In genomic region chr10:56316603-56317002, GRCh38 we compare ENCODE assay signal across 32 cellular contexts. TPM values are rescaled to one million over a fixed set of nuclear protein-coding genes. Genes with fewer than 3 reads are reported as not detected.
"Had no signal": no experiment of that assay in that cellular context is flagged by ENCODE, and none has a peak within 500 bp of the region (broad histone marks: within the 10 kb centered on the region; RNA-seq: fewer than 3 reads in every experiment).

No MANE protein-coding gene starts in this region.

- H3K27ac Mint-ChIP-seq: activated CD4-positive, alpha-beta memory T cell treated with anti-CD3 and anti-CD28 coated beads, Interleukin-2, amount 10 ng/mL, durations not matched to agents 7 days and 5 days; activated CD4-positive, alpha-beta T cell treated with anti-CD3 and anti-CD28 coated beads, Interleukin-2, amount 10 ng/mL, durations not matched to agents 7 days and 5 days; activated naive CD4-positive, alpha-beta T cell treated with anti-CD3 and anti-CD28 coated beads, Interleukin-2, amount 10 ng/mL, durations not matched to agents 7 days and 5 days; activated naive CD4-positive, alpha-beta T cell treated with anti-CD3 and anti-CD28 coated beads, Interleukin-2, amount 50 U/mL, for 72 hours; activated naive CD8-positive, alpha-beta T cell treated with anti-CD3 and anti-CD28 coated beads, Interleukin-2, amount 10 ng/mL, durations not matched to agents 7 days and 5 days; activated T-cell treated with anti-CD3 and anti-CD28 coated beads, Interleukin-2, amount 50 U/mL, for 24 hours; activated T-cell treated with anti-CD3 and anti-CD28 coated beads, Interleukin-2, amount 50 U/mL, for 72 hours; brain; effector memory CD8-positive, alpha-beta T cell; T-cell; T-helper 17 cell; T-helper 2 cell treated with Interferon-gamma antibody and Interleukin-4, amounts not matched to agents 5 μg/mL and 100 μg/mL, for 36 hours; WTC11 had no signal

- H3K4me3 ChIP-seq: ascending aorta, esophagus muscularis mucosa, gastrocnemius medialis, heart left ventricle had no signal

- H3K4me1 Mint-ChIP-seq: activated CD4-positive, alpha-beta memory T cell treated with anti-CD3 and anti-CD28 coated beads, Interleukin-2, amount 10 ng/mL, durations not matched to agents 7 days and 5 days; activated CD4-positive, alpha-beta T cell treated with anti-CD3 and anti-CD28 coated beads, Interleukin-2, amount 10 ng/mL, durations not matched to agents 7 days and 5 days; activated naive CD4-positive, alpha-beta T cell treated with anti-CD3 and anti-CD28 coated beads, Interleukin-2, amount 10 ng/mL, durations not matched to agents 7 days and 5 days; activated naive CD8-positive, alpha-beta T cell treated with anti-CD3 and anti-CD28 coated beads, Interleukin-2, amount 10 ng/mL, durations not matched to agents 7 days and 5 days; brain; T-cell; T-helper 17 cell; WTC11 had no signal

- FAIRE-seq: colon had no signal

- H3K27ac ChIP-seq: ascending aorta, esophagus muscularis mucosa, foreskin keratinocyte, gastrocnemius medialis, heart left ventricle had no signal

- H3K9me3 Mint-ChIP-seq: activated CD4-positive, alpha-beta T cell treated with anti-CD3 and anti-CD28 coated beads, Interleukin-2, amount 10 ng/mL, durations not matched to agents 7 days and 5 days; activated naive CD4-positive, alpha-beta T cell treated with anti-CD3 and anti-CD28 coated beads, Interleukin-2, amount 10 ng/mL, durations not matched to agents 7 days and 5 days; effector memory CD8-positive, alpha-beta T cell; T-helper 2 cell treated with Interferon-gamma antibody and Interleukin-4, amounts not matched to agents 5 μg/mL and 100 μg/mL, for 36 hours had no signal

- H3K36me3 ChIP-seq: ascending aorta, esophagus muscularis mucosa, gastrocnemius medialis, heart left ventricle had no signal

- H3K27me3 ChIP-seq: ascending aorta, esophagus muscularis mucosa, foreskin keratinocyte, gastrocnemius medialis, heart left ventricle had no signal

- H3K36me3 Mint-ChIP-seq: activated naive CD4-positive, alpha-beta T cell treated with anti-CD3 and anti-CD28 coated beads, Interleukin-2, amount 10 ng/mL, durations not matched to agents 7 days and 5 days; activated naive CD4-positive, alpha-beta T cell treated with anti-CD3 and anti-CD28 coated beads, Interleukin-2, amount 50 U/mL, for 72 hours; activated naive CD8-positive, alpha-beta T cell treated with anti-CD3 and anti-CD28 coated beads, Interleukin-2, amount 10 ng/mL, durations not matched to agents 7 days and 5 days; brain; T-cell had no signal

- H3K9me3 ChIP-seq: ascending aorta, esophagus muscularis mucosa, gastrocnemius medialis had no signal

- H3K27me3 Mint-ChIP-seq: activated CD4-positive, alpha-beta memory T cell treated with anti-CD3 and anti-CD28 coated beads, Interleukin-2, amount 10 ng/mL, durations not matched to agents 7 days and 5 days; activated CD4-positive, alpha-beta T cell treated with anti-CD3 and anti-CD28 coated beads, Interleukin-2, amount 10 ng/mL, durations not matched to agents 7 days and 5 days; activated naive CD4-positive, alpha-beta T cell treated with anti-CD3 and anti-CD28 coated beads, Interleukin-2, amount 10 ng/mL, durations not matched to agents 7 days and 5 days; activated naive CD8-positive, alpha-beta T cell treated with anti-CD3 and anti-CD28 coated beads, Interleukin-2, amount 10 ng/mL, durations not matched to agents 7 days and 5 days; activated T-cell treated with anti-CD3 and anti-CD28 coated beads, Interleukin-2, amount 50 U/mL, for 24 hours; brain; effector memory CD8-positive, alpha-beta T cell; T-cell; T-helper 17 cell had no signal

- H3K4me1 ChIP-seq: ascending aorta, esophagus muscularis mucosa, foreskin keratinocyte, gastrocnemius medialis, heart left ventricle had no signal

- ATAC-seq: activated naive CD4-positive, alpha-beta T cell treated with anti-CD3 and anti-CD28 coated beads, Interleukin-2, amount 50 U/mL, for 72 hours; activated T-cell treated with anti-CD3 and anti-CD28 coated beads, Interleukin-2, amount 50 U/mL, for 72 hours; effector memory CD8-positive, alpha-beta T cell; gastrocnemius medialis; heart left ventricle; T-cell; T-helper 17 cell; WTC11 had no signal

- H3K4me3 Mint-ChIP-seq: activated CD4-positive, alpha-beta memory T cell treated with anti-CD3 and anti-CD28 coated beads, Interleukin-2, amount 10 ng/mL, durations not matched to agents 7 days and 5 days; activated CD4-positive, alpha-beta T cell treated with anti-CD3 and anti-CD28 coated beads, Interleukin-2, amount 10 ng/mL, durations not matched to agents 7 days and 5 days; activated naive CD4-positive, alpha-beta T cell treated with anti-CD3 and anti-CD28 coated beads, Interleukin-2, amount 10 ng/mL, durations not matched to agents 7 days and 5 days; activated naive CD8-positive, alpha-beta T cell treated with anti-CD3 and anti-CD28 coated beads, Interleukin-2, amount 10 ng/mL, durations not matched to agents 7 days and 5 days; activated T-cell treated with anti-CD3 and anti-CD28 coated beads, Interleukin-2, amount 50 U/mL, for 24 hours; activated T-cell treated with anti-CD3 and anti-CD28 coated beads, Interleukin-2, amount 50 U/mL, for 72 hours; brain; effector memory CD8-positive, alpha-beta T cell; T-cell; T-helper 17 cell; T-helper 2 cell treated with Interferon-gamma antibody and Interleukin-4, amounts not matched to agents 5 μg/mL and 100 μg/mL, for 36 hours; WTC11 had no signal

- DNase-seq: activated CD4-positive, alpha-beta memory T cell treated with anti-CD3 and anti-CD28 coated beads, Interleukin-2, amount 10 ng/mL, durations not matched to agents 7 days and 5 days; activated CD4-positive, alpha-beta T cell treated with anti-CD3 and anti-CD28 coated beads for 1 hour; activated CD4-positive, alpha-beta T cell treated with anti-CD3 and anti-CD28 coated beads for 4 hours; activated CD4-positive, alpha-beta T cell treated with anti-CD3 and anti-CD28 coated beads, Interleukin-2, amount 10 ng/mL, durations not matched to agents 7 days and 5 days; activated CD4-positive, alpha-beta T cell treated with anti-CD3 and anti-CD28 coated beads, Interleukin-2, amount 50 U/mL, for 4 hours; activated CD8-positive, alpha-beta memory T cell treated with anti-CD3 and anti-CD28 coated beads, Interleukin-2, amount 50 U/mL, for 48 hours; activated gamma-delta T cell; activated naive CD4-positive, alpha-beta T cell; activated naive CD4-positive, alpha-beta T cell treated with anti-CD3 and anti-CD28 coated beads, Interleukin-2, amount 10 ng/mL, durations not matched to agents 7 days and 5 days; activated naive CD8-positive, alpha-beta T cell treated with anti-CD3 and anti-CD28 coated beads, Interleukin-2, amount 10 ng/mL, durations not matched to agents 7 days and 5 days; activated T-cell treated with anti-CD3 and anti-CD28 coated beads for 4 hours; activated T-cell treated with anti-CD3 and anti-CD28 coated beads, Interleukin-2, amount 50 U/mL, for 24 hours; activated T-cell treated with anti-CD3 and anti-CD28 coated beads, Interleukin-2, amount 50 U/mL, for 72 hours; caudate nucleus; cortex of kidney; dermis blood vessel endothelial cell; effector CD4-positive, alpha-beta T cell; effector memory CD8-positive, alpha-beta T cell; foreskin keratinocyte; gastrocnemius medialis; glutamatergic neuron; heart left ventricle; T-cell; T-helper 17 cell; T1000 had no signal

RNA-seq across cellular contexts. Expression of gene ZWINT, which starts 44.5 kb away (rescaled TPM):
- total RNA-seq: ascending aorta had no signal
